In the genomic region with DNA sequence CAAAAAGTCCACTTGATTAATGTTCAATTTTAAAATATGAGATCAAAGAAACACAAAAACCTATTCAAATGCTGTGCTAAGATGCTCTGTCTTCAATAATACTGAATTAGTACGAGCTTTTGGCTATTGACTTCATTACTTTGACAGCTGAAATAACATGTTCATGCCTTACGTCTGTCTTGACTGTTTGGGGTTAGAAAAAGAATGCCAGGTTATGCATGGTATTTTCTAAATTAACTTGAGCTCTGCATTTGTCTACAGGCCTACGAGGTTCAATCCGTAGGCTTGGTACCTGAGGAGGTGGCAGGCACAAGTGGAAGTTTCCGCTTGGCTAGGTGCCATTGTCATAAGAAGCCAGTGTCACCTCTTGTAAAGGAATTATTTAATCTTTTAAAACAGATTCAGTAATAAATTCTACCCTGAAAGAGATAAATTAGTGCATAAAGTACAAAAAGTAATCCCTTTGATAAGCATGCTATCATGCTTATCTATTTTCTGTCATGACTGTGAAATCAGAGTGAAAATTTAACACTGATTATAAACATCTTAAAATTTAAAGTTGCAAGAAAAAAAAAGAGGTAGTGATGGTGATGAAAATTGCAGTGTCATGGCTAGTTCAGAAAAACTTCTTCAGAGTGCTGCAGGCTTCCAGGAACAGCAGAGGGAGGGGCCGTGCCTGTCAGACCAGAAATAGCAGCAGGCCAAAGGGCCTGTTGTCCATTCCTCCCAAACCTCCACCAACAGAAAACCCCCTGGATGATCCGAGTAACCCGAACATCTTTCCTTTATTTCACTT, we compare ENCODE assay signal across 11 cellular contexts.
DNase-seq lines count a peak whose midpoint lies in the region; ATAC-seq, FAIRE-seq and TF ChIP-seq lines count a peak whose summit lies in the region.
"Had no signal": no experiment of that assay in that cellular context is flagged by ENCODE, and none has a peak within 500 bp of the region (broad histone marks: within the 10 kb centered on the region; RNA-seq: fewer than 3 reads in every experiment).

No MANE protein-coding gene starts in this region.

- no peaks in the 10 kb centered on the region for H4K20me1 ChIP-seq in HepG2 (ENCODE audit: insufficient read depth, low read length)

- TF ChIP-seq POLR2A in HepG2 (IDR thresholded peaks at IDR 0.05; ENCODE audit: insufficient read depth in 1 of 2, low read depth in 2 of 2, low read length in 2 of 2) (no peak), suprapubic skin (IDR thresholded peaks at IDR 0.05) (no peak)

- no peak overlapping the region for H3K4me3 ChIP-seq in choroid plexus epithelial cell (ENCODE audit: low read depth, low read length)
- H3K4me3 ChIP-seq in HepG2 (replicated peaks in 1 of 3; ENCODE audit: insufficient read depth in 1 of 3, low read depth in 2 of 3, low read length in 3 of 3), result no peak overlapping the region
- no peak overlapping the region for H3K4me3 ChIP-seq in suprapubic skin

- H3K4me2 ChIP-seq in HepG2 (ENCODE audit: low read depth, low read length), result no peak overlapping the region

- H2AFZ ChIP-seq in HepG2 (ENCODE audit: low read length), result no peak overlapping the region

- TF ChIP-seq EP300 in HepG2 (IDR thresholded peaks at IDR 0.05; ENCODE audit: low read depth in 2 of 2, low read length in 2 of 2) (no peak), HepG2 (CRISPR knock-in tag; IDR thresholded peaks at IDR 0.05; ENCODE audit: borderline replicate concordance) (no peak), suprapubic skin (IDR thresholded peaks at IDR 0.05) (no peak)

- H3K9me3 ChIP-seq in HepG2 (ENCODE audit: low read length), result no peaks in the 10 kb centered on the region
- no peaks in the 10 kb centered on the region for H3K9me3 ChIP-seq in suprapubic skin

- H3K27ac ChIP-seq in HepG2 (ENCODE audit: extremely low read length, insufficient read depth, low read length) (no peak overlapping the region), suprapubic skin (peak overlapping the region; percentile 71)

- H3K4me1 ChIP-seq in HepG2 (ENCODE audit: insufficient read depth, low read length), result no peaks in the 10 kb centered on the region
- H3K4me1 ChIP-seq in suprapubic skin, result peaks cover 20% of the 10 kb centered on the region

- H3K4me3 Mint-ChIP-seq in stimulated activated effector memory CD8-positive, alpha-beta T cell treated with anti-CD3 and anti-CD28 coated beads, Interleukin-12 subunit alpha, Interleukin-12 subunit beta, amount 100 ng/mL, for 72 hours, result no peak overlapping the region
- H3K4me3 Mint-ChIP-seq: activated T-helper 17 cell treated with anti-CD3 and anti-CD28 coated beads, Interleukin-2, amount 50 U/mL, for 72 hours had no signal

- DNase-seq in LHCN-M2 (ENCODE audit: low read depth) (peak; percentile 67), choroid plexus epithelial cell (ENCODE audit: low read depth) (peak; percentile 54), HepG2 (ENCODE audit: low spot score) (no peak), suprapubic skin (ENCODE audit: low spot score in 2 of 2) (no peak), NCI-H2196 (lab: John Stamatoyannopoulos, UW; ENCODE audit: unreplicated experiment) (no peak)
- DNase-seq in stimulated activated effector memory CD8-positive, alpha-beta T cell treated with anti-CD3 and anti-CD28 coated beads, Interleukin-12 subunit alpha, Interleukin-12 subunit beta, amount 100 ng/mL, for 72 hours (ENCODE audit: low spot score in 2 of 2), result no peak
- no peak for DNase-seq in activated CD4-positive, alpha-beta T cell treated with anti-CD3 and anti-CD28 coated beads for 4 hours
- DNase-seq: NCI-H1436 treated with DMSO at 0.1 percent for 48 hours had no signal

- no peaks in the 10 kb centered on the region for H3K79me2 ChIP-seq in HepG2 (ENCODE audit: insufficient read depth, low read length)

- ATAC-seq in HepG2 (no peak), GM19467 (IDR thresholded peaks at IDR 0.05; ENCODE audit: unreplicated experiment) (no peak)
- ATAC-seq in stimulated activated effector memory CD8-positive, alpha-beta T cell treated with anti-CD3 and anti-CD28 coated beads, Interleukin-12 subunit alpha, Interleukin-12 subunit beta, amount 100 ng/mL, for 72 hours, result no peak
- ATAC-seq: activated T-helper 17 cell treated with anti-CD3 and anti-CD28 coated beads, Interleukin-2, amount 50 U/mL, for 72 hours had no signal

- POLR2A ChIA-PET in HepG2 (lab: Yijun Ruan, JAX), result no interaction called here

- no peaks in the 10 kb centered on the region for H3K4me1 Mint-ChIP-seq in stimulated activated effector memory CD8-positive, alpha-beta T cell treated with anti-CD3 and anti-CD28 coated beads, Interleukin-12 subunit alpha, Interleukin-12 subunit beta, amount 100 ng/mL, for 72 hours
- H3K4me1 Mint-ChIP-seq: activated T-helper 17 cell treated with anti-CD3 and anti-CD28 coated beads, Interleukin-2, amount 50 U/mL, for 72 hours had no signal

- TF ChIP-seq CTCF in choroid plexus epithelial cell (conservative IDR thresholded peaks at IDR 0.05; ENCODE audit: low read depth, low read length) (no peak), HepG2 (CRISPR knock-in tag; IDR thresholded peaks at IDR 0.05) (no peak), suprapubic skin (IDR thresholded peaks at IDR 0.05) (no peak)

- no TSS peak for BruUV-seq in HepG2 (replicated peaks; lab: Mats Ljungman, UMichigan)

- 15% methylated on average over 8 of the region's 8 CpGs for WGBS in HepG2 (ENCODE audit: low lambda C conversion rate)
- 53% methylated on average over 8 of the region's 8 CpGs for WGBS in suprapubic skin

- in situ Hi-C loops in HepG2 (cut with HindIII; ENCODE audit: extremely low pct_ligation_motif_present, low pct_unique_long_range_greater_than_20kb), result no loop called here

- H3K27ac Mint-ChIP-seq in stimulated activated effector memory CD8-positive, alpha-beta T cell treated with anti-CD3 and anti-CD28 coated beads, Interleukin-12 subunit alpha, Interleukin-12 subunit beta, amount 100 ng/mL, for 72 hours, result no peak overlapping the region
- H3K27ac Mint-ChIP-seq: activated T-helper 17 cell treated with anti-CD3 and anti-CD28 coated beads, Interleukin-2, amount 50 U/mL, for 72 hours had no signal

- no peak overlapping the region for H3K9ac ChIP-seq in HepG2 (ENCODE audit: insufficient read depth, low read depth, low read length)

- H3K36me3 Mint-ChIP-seq in stimulated activated effector memory CD8-positive, alpha-beta T cell treated with anti-CD3 and anti-CD28 coated beads, Interleukin-12 subunit alpha, Interleukin-12 subunit beta, amount 100 ng/mL, for 72 hours, result no peaks in the 10 kb centered on the region

- no peak for TF ChIP-seq RAD21 in HepG2 (CRISPR knock-in tag; IDR thresholded peaks at IDR 0.05)

- H3K27me3 ChIP-seq in HepG2 (ENCODE audit: control insufficient read depth in 1 of 2, insufficient read depth in 2 of 2, low read length in 2 of 2), result no peaks in the 10 kb centered on the region; a peak in 1 of 5 replicates
- H3K27me3 ChIP-seq in suprapubic skin, result no peaks in the 10 kb centered on the region

- intact Hi-C loops in HepG2 (cut with micrococcal nuclease; ENCODE audit: unreplicated experiment), result no loop called here

- H3K9me3 Mint-ChIP-seq in stimulated activated effector memory CD8-positive, alpha-beta T cell treated with anti-CD3 and anti-CD28 coated beads, Interleukin-12 subunit alpha, Interleukin-12 subunit beta, amount 100 ng/mL, for 72 hours, result peaks cover 2% of the 10 kb centered on the region
- H3K9me3 Mint-ChIP-seq: activated T-helper 17 cell treated with anti-CD3 and anti-CD28 coated beads, Interleukin-2, amount 50 U/mL, for 72 hours had no signal

- H3K36me3 ChIP-seq in HepG2 (replicated peaks in 1 of 2; ENCODE audit: control insufficient read depth in 1 of 2, insufficient read depth in 2 of 2, low read length in 2 of 2), result no peaks in the 10 kb centered on the region
- H3K36me3 ChIP-seq in suprapubic skin, result no peaks in the 10 kb centered on the region

- no peak for FAIRE-seq in HepG2 (lab: Jason Lieb, UNC)
- FAIRE-seq: endothelial cell of umbilical vein had no signal

- CTCF ChIA-PET in HepG2 (lab: Yijun Ruan, JAX; ENCODE audit: low intra/inter-chr PET ratio, low total read pairs), result no interaction called here

TF ChIP-seq in HepG2, 621 proteins besides CTCF, POLR2A, EP300 and RAD21:
- TF ChIP-seq NFE2L2 (IDR thresholded peaks at IDR 0.05; ENCODE audit: low read length), result peak; percentile 45
- no peak for TF ChIP-seq SOX5 (CRISPR knock-in tag; IDR thresholded peaks at IDR 0.05; ENCODE audit: borderline replicate concordance)
- no peak for TF ChIP-seq ZKSCAN1 (IDR thresholded peaks at IDR 0.05; ENCODE audit: low read length)
- TF ChIP-seq KAT8 (CRISPR knock-in tag; IDR thresholded peaks at IDR 0.05), result no peak

Comparison
In these comparisons a context has a peak if more than half of its experiments do, and no peak if none do; other contexts are left out.
1. DNase-seq: peak in LHCN-M2 (single experiment) and choroid plexus epithelial cell (single experiment); none in HepG2 (single experiment), suprapubic skin (0 of 2), NCI-H2196 (single experiment), stimulated activated effector memory CD8-positive, alpha-beta T cell treated with anti-CD3 and anti-CD28 coated beads, Interleukin-12 subunit alpha, Interleukin-12 subunit beta, amount 100 ng/mL, for 72 hours (0 of 2) and activated CD4-positive, alpha-beta T cell treated with anti-CD3 and anti-CD28 coated beads for 4 hours (0 of 2).